9 cellular contexts compared by ENCODE assay signal in genomic region chr1:15261155-15262002, GRCh38. TPM values are rescaled to one million over a fixed set of nuclear protein-coding genes. Genes with fewer than 3 reads are reported as not detected.
DNase-seq lines count a peak whose midpoint lies in the region; ATAC-seq and TF ChIP-seq lines count a peak whose summit lies in the region.
"Had no signal": no experiment of that assay in that cellular context is flagged by ENCODE, and none has a peak within 500 bp of the region (broad histone marks: within the 10 kb centered on the region; RNA-seq: fewer than 3 reads in every experiment).

No MANE protein-coding gene starts in this region.

- H3K4me1 Mint-ChIP-seq in activated CD4-positive, alpha-beta T cell treated with anti-CD3 and anti-CD28 coated beads for 36 hours, result peaks cover 18% of the 10 kb centered on the region
- peaks cover 48% of the 10 kb centered on the region for H3K4me1 Mint-ChIP-seq in stimulated activated naive CD8-positive, alpha-beta T cell treated with anti-CD3 and anti-CD28 coated beads, Interleukin-15, amount 100 ng/mL, for 72 hours

- CTCF ChIA-PET in activated CD4-positive, alpha-beta T cell treated with anti-CD3 and anti-CD28 coated beads for 36 hours (lab: Charles Lee), result interaction anchor here (0.7 to 2.1 kb wide), 7 partner anchors 11 to 262 kb away, joined by 3 to 7 read pairs (median 3); no protein-coding TSS in a partner anchor
- CTCF ChIA-PET in mammary epithelial cell (lab: Charles Lee; ENCODE audit: low non-redundant PET), result no interaction called here

- H3K27me3 ChIP-seq in mammary epithelial cell (ENCODE audit: insufficient read depth, low read length), result no peaks in the 10 kb centered on the region

- peak overlapping the region; percentile 2 for H3K27ac Mint-ChIP-seq in activated CD4-positive, alpha-beta T cell treated with anti-CD3 and anti-CD28 coated beads for 36 hours
- peak overlapping the region; percentile 48 to 75 for H3K27ac Mint-ChIP-seq in stimulated activated naive CD8-positive, alpha-beta T cell treated with anti-CD3 and anti-CD28 coated beads, Interleukin-15, amount 100 ng/mL, for 72 hours

- H3K9me3 Mint-ChIP-seq in activated CD4-positive, alpha-beta T cell treated with anti-CD3 and anti-CD28 coated beads for 36 hours (ENCODE audit: low read depth), result peaks cover 2% of the 10 kb centered on the region
- peaks cover 0 to 6% of the 10 kb centered on the region in 2 donors for H3K9me3 Mint-ChIP-seq in stimulated activated naive CD8-positive, alpha-beta T cell treated with anti-CD3 and anti-CD28 coated beads, Interleukin-15, amount 100 ng/mL, for 72 hours

- H3K79me2 ChIP-seq in mammary epithelial cell (ENCODE audit: insufficient read depth, low read length), result no peaks in the 10 kb centered on the region

- no peaks in the 10 kb centered on the region for H3K36me3 Mint-ChIP-seq in activated CD4-positive, alpha-beta T cell treated with anti-CD3 and anti-CD28 coated beads for 36 hours (ENCODE audit: low read depth)

- no peak overlapping the region for H3K27ac ChIP-seq in mammary epithelial cell (ENCODE audit: insufficient read depth, low read depth, low read length)

- no peak overlapping the region for H2AFZ ChIP-seq in mammary epithelial cell (ENCODE audit: low read depth, low read length)

- no peaks in the 10 kb centered on the region for H3K4me1 ChIP-seq in mammary epithelial cell (ENCODE audit: insufficient read depth, low read length)

- dilution Hi-C loops in mammary epithelial cell (cut with HindIII; ENCODE audit: low sequenced_read_pairs), result no loop called here

- H3K27me3 Mint-ChIP-seq in activated CD4-positive, alpha-beta T cell treated with anti-CD3 and anti-CD28 coated beads for 36 hours, result peaks cover 34% of the 10 kb centered on the region
- peaks cover 46% of the 10 kb centered on the region for H3K27me3 Mint-ChIP-seq in stimulated activated naive CD8-positive, alpha-beta T cell treated with anti-CD3 and anti-CD28 coated beads, Interleukin-15, amount 100 ng/mL, for 72 hours

- TF ChIP-seq CTCF in mammary epithelial cell (conservative IDR thresholded peaks at IDR 0.05 in 1 of 2, IDR thresholded peaks at IDR 0.05 in 1 of 2; ENCODE audit: extremely low read depth in 1 of 2, insufficient read depth in 1 of 2, low read depth in 1 of 2, low read length in 2 of 2), result no peak

- DNase-seq in activated CD4-positive, alpha-beta T cell treated with anti-CD3 and anti-CD28 coated beads for 36 hours, result peak; percentile 61
- no peak for DNase-seq in activated CD4-positive, alpha-beta T cell treated with anti-CD3 and anti-CD28 coated beads for 1 hour
- DNase-seq in activated CD8-positive, alpha-beta memory T cell treated with anti-CD3 and anti-CD28 coated beads, Interleukin-2, amount 50 U/mL, for 4 hours, result peak; percentile 17
- DNase-seq in islet precursor cell, result peak; percentile 55
- DNase-seq in stimulated activated naive CD8-positive, alpha-beta T cell treated with anti-CD3 and anti-CD28 coated beads, Interleukin-15, amount 100 ng/mL, for 72 hours, result peak in 1 of 2 donors; percentile 46
- DNase-seq in mammary epithelial cell, result no peak
- DNase-seq in SHP77 (lab: John Stamatoyannopoulos, UW), result no peak

- H4K20me1 ChIP-seq in mammary epithelial cell (ENCODE audit: insufficient read depth, low read length), result no peaks in the 10 kb centered on the region

- H3K36me3 ChIP-seq in mammary epithelial cell (ENCODE audit: insufficient read depth, low read length), result no peaks in the 10 kb centered on the region

- H3K4me2 ChIP-seq in mammary epithelial cell (ENCODE audit: insufficient read depth, low read depth, low read length), result no peak overlapping the region

- in situ Hi-C loops in mammary epithelial cell (cut with MboI; ENCODE audit: low sequenced_read_pairs in 2 of 2), result no loop called here

- POLR2A ChIA-PET in activated CD4-positive, alpha-beta T cell treated with anti-CD3 and anti-CD28 coated beads for 36 hours (lab: Charles Lee), result no interaction called here

- intact Hi-C loops in activated CD4-positive, alpha-beta T cell treated with anti-CD3 and anti-CD28 coated beads for 36 hours (cut with DNase I, micrococcal nuclease), result no loop called here
- intact Hi-C loops in mammary epithelial cell (cut with micrococcal nuclease), result no loop called here

- 90% methylated on average over 17 of the region's 20 CpGs for WGBS in mammary epithelial cell (ENCODE audit: low coverage, missing lambda C conversion rate)

- BruUV-seq in mammary epithelial cell (replicated peaks; lab: Mats Ljungman, UMichigan), result no TSS peak

- H3K4me3 ChIP-seq in mammary epithelial cell (replicated peaks in 1 of 3; ENCODE audit: insufficient read depth in 1 of 3, low read depth in 2 of 3, low read length in 3 of 3), result no peak overlapping the region

- no peak overlapping the region for H3K9ac ChIP-seq in mammary epithelial cell (ENCODE audit: insufficient read depth, low read length)

- peak; percentile 88 for ATAC-seq in activated CD4-positive, alpha-beta T cell treated with anti-CD3 and anti-CD28 coated beads for 36 hours
- ATAC-seq in stimulated activated naive CD8-positive, alpha-beta T cell treated with anti-CD3 and anti-CD28 coated beads, Interleukin-15, amount 100 ng/mL, for 72 hours, result peak; percentile 88
- no peak for ATAC-seq in GM21423 (IDR thresholded peaks at IDR 0.05; ENCODE audit: unreplicated experiment)

- no peaks in the 10 kb centered on the region for H3K9me3 ChIP-seq in mammary epithelial cell (replicated peaks; ENCODE audit: insufficient read depth, low read length)

- H3K4me3 Mint-ChIP-seq in activated CD4-positive, alpha-beta T cell treated with anti-CD3 and anti-CD28 coated beads for 36 hours, result peak overlapping the region; percentile 23
- H3K4me3 Mint-ChIP-seq in stimulated activated naive CD8-positive, alpha-beta T cell treated with anti-CD3 and anti-CD28 coated beads, Interleukin-15, amount 100 ng/mL, for 72 hours, result peak overlapping the region; percentile 70 to 81

RNA-seq across cellular contexts. Expression of gene FHAD1, which starts 14.4 kb away (rescaled TPM):
- under 1 TPM; 0.21 to 0.53 TPM for total RNA-seq in activated CD4-positive, alpha-beta T cell treated with anti-CD3 and anti-CD28 coated beads for 36 hours
- total RNA-seq in mammary epithelial cell, result under 1 TPM; 0.12 to 0.33 TPM
- 0.03 TPM for polyA plus RNA-seq in mammary epithelial cell
- polyA minus RNA-seq in mammary epithelial cell, result not detected
- total RNA-seq: glomerular endothelial cell had no signal

Comparison
In these comparisons a context has a peak if more than half of its experiments do, and no peak if none do; other contexts are left out.
1. DNase-seq: peak in activated CD4-positive, alpha-beta T cell treated with anti-CD3 and anti-CD28 coated beads for 36 hours (single experiment), activated CD8-positive, alpha-beta memory T cell treated with anti-CD3 and anti-CD28 coated beads, Interleukin-2, amount 50 U/mL, for 4 hours (single experiment) and islet precursor cell (single experiment); none in activated CD4-positive, alpha-beta T cell treated with anti-CD3 and anti-CD28 coated beads for 1 hour (single experiment), mammary epithelial cell (single experiment) and SHP77 (0 of 2).